ENCODE assay signal across 17 cellular contexts in genomic region chr10:43027331-43027955, GRCh38. TPM values are rescaled to one million over a fixed set of nuclear protein-coding genes. Genes with fewer than 3 reads are reported as not detected.
"Had no signal": no experiment of that assay in that cellular context is flagged by ENCODE, and none has a peak within 500 bp of the region (broad histone marks: within the 10 kb centered on the region; RNA-seq: fewer than 3 reads in every experiment).

No MANE protein-coding gene starts in this region.

- FAIRE-seq: frontal cortex, kidney, TTC549 had no signal

- DNase-seq: activated CD4-positive, alpha-beta T cell treated with anti-CD3 and anti-CD28 coated beads, Interleukin-2, amount 10 ng/mL, durations not matched to agents 24 days and 14 days; activated CD4-positive, CD25-positive, alpha-beta regulatory T cell; activated CD8-positive, alpha-beta memory T cell treated with anti-CD3 and anti-CD28 coated beads, Interleukin-2, amount 50 U/mL, for 4 hours; activated CD8-positive, alpha-beta T cell treated with anti-CD3 and anti-CD28 coated beads, Interleukin-2, amount 10 ng/mL, durations not matched to agents 7 days and 5 days; activated gamma-delta T cell treated with Interleukin-2 at 50 U/mL for 16 hours; activated naive CD8-positive, alpha-beta T cell treated with anti-CD3 and anti-CD28 coated beads for 36 hours; activated T-cell treated with anti-CD3 and anti-CD28 coated beads, Interleukin-2, amount 50 U/mL, for 72 hours; amygdala; effector CD8-positive, alpha-beta T cell; heart right ventricle; kidney; left ventricle myocardium inferior; psoas muscle; SW 1271 had no signal

- H3K27ac ChIP-seq: coronary artery, heart right ventricle, left ventricle myocardium inferior, psoas muscle had no signal

- H3K4me3 ChIP-seq: coronary artery, heart right ventricle, left ventricle myocardium inferior, psoas muscle had no signal

- H3K4me1 ChIP-seq: left ventricle myocardium inferior, psoas muscle had no signal

- H3K36me3 ChIP-seq: heart right ventricle, left ventricle myocardium inferior had no signal

RNA-seq across cellular contexts. Expression of gene RET, which starts 49.4 kb away (rescaled TPM):
- total RNA-seq: activated naive CD8-positive, alpha-beta T cell treated with anti-CD3 and anti-CD28 coated beads for 36 hours had no signal
